24 cellular contexts compared by ENCODE assay signal in the genomic region with DNA sequence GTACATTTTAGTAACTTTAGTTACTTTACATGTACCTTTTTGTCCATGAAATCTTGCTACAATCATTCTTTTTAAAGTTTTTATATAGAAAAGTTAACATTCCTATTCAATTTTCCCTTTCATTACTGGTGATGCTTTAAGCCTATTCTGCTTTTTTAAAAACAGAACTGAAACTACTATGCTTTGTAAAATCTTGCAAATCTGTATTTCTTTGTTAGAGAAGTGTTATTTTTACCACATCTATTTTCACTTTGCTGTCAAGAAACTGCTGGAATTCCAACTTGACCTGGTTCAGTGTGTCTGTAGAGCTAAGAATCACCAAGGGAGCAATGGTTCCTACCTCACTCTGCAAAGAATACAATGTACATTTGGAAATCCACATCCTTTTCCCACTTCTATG. TPM values are rescaled to one million over a fixed set of nuclear protein-coding genes. Genes with fewer than 3 reads are reported as not detected.
DNase-seq lines count a peak whose midpoint lies in the region; ATAC-seq, FAIRE-seq and TF ChIP-seq lines count a peak whose summit lies in the region.
"Had no signal": no experiment of that assay in that cellular context is flagged by ENCODE, and none has a peak within 500 bp of the region (broad histone marks: within the 10 kb centered on the region; RNA-seq: fewer than 3 reads in every experiment).

No MANE protein-coding gene starts in this region.

- no peak for TF ChIP-seq POLR2A in GM12891 (IDR thresholded peaks at IDR 0.05; ENCODE audit: low read depth, low read length)

- no peak for FAIRE-seq in GM12891 (lab: Jason Lieb, UNC)

- intact Hi-C loops in left colon (cut with DNase I, micrococcal nuclease), result no loop called here

- no peak for DNase-seq in GM12891 (ENCODE audit: insufficient read length, low spot score)
- peak; percentile 33 for DNase-seq in MV-4-11 (lab: John Stamatoyannopoulos, UW)
- no peak for DNase-seq in ureter (ENCODE audit: low spot score)
- no peak for DNase-seq in central memory CD4-positive, alpha-beta T cell
- no peak for DNase-seq in left colon
- DNase-seq: activated CD4-positive, alpha-beta T cell treated with anti-CD3 and anti-CD28 coated beads, Interleukin-2, amount 10 ng/mL, durations not matched to agents 7 days and 5 days; activated naive CD4-positive, alpha-beta T cell; activated T-cell treated with anti-CD3 and anti-CD28 coated beads, Interleukin-2, amount 50 U/mL, for 48 hours; body of pancreas; DMS79 treated with DMSO at 0.1 percent for 48 hours; glutamatergic neuron; GM23248; lower lobe of right lung; NCI-H1417; NCI-H524 treated with DMSO at 0.1 percent for 48 hours; right cardiac atrium; SK-N-SH; stimulated activated CD4-positive, alpha-beta T cell treated with anti-CD3 and anti-CD28 coated beads, Interleukin-4, amount 100 ng/mL, for 1 hour; stimulated activated naive B cell treated with anti-CD40 and anti-IgM and Interleukin-4, amounts not matched to agents 10 μg/mL and 1 μg/mL and 100 μg/mL, for 72 hours; uterus had no signal

- ATAC-seq in GM19395 (IDR thresholded peaks at IDR 0.05; ENCODE audit: unreplicated experiment) (peak; percentile 86), HG02885 (IDR thresholded peaks at IDR 0.05; ENCODE audit: poor library complexity, unreplicated experiment) (peak; percentile 51), HG03095 (IDR thresholded peaks at IDR 0.05; ENCODE audit: unreplicated experiment) (no peak), left colon (no peak)
- ATAC-seq: body of pancreas; lower lobe of right lung; right cardiac atrium; stimulated activated naive B cell treated with anti-CD40 and anti-IgM and Interleukin-4, amounts not matched to agents 10 μg/mL and 1 μg/mL and 100 μg/mL, for 72 hours had no signal

TF ChIP-seq in GM12891, 5 proteins besides CTCF, POLR2A, EP300 and RAD21:
- no peak for TF ChIP-seq POLR2AphosphoS5 (IDR thresholded peaks at IDR 0.05; ENCODE audit: low read depth, low read length)
- TF ChIP-seq POU2F2 (IDR thresholded peaks at IDR 0.05; ENCODE audit: low read depth, low read length), result no peak
- TF ChIP-seq SPI1 (IDR thresholded peaks at IDR 0.05; ENCODE audit: low read depth, low read length), result peak; percentile 26; the same call in 1 of the 2 replicates
- no peak for TF ChIP-seq TAF1 (IDR thresholded peaks at IDR 0.05; ENCODE audit: low read depth, low read length)
- TF ChIP-seq PAX5 (IDR thresholded peaks at IDR 0.05; ENCODE audit: insufficient read depth, low read length, severe bottlenecking), result no peak

RNA-seq across cellular contexts. Expression of a gene that starts 21.8 kb away (rescaled TPM):
- not detected for polyA plus RNA-seq in GM12891 (2012; ENCODE audit: low read depth, missing spikeins)
- total RNA-seq in ureter (4.8 TPM), left colon (10 to 100 TPM in 1 of 2 donors, 1 to 10 TPM in 1; 8.1 to 13.4 TPM)
- total RNA-seq: activated CD4-positive, alpha-beta T cell treated with anti-CD3 and anti-CD28 coated beads, Interleukin-2, amount 10 ng/mL, durations not matched to agents 7 days and 5 days; GM23248 had no signal
- polyA plus RNA-seq: GM23248, IgD-negative memory B cell, SK-N-SH had no signal

Comparison
In these comparisons a context has a peak if more than half of its experiments do, and no peak if none do; other contexts are left out.
1. ATAC-seq: peak in GM19395 (single experiment) and HG02885 (single experiment); none in HG03095 (single experiment) and left colon (single experiment).